ENCODE assay signal across 19 cellular contexts in genomic region chr19:33902802-33903488, GRCh38.
"Had no signal": no experiment of that assay in that cellular context is flagged by ENCODE, and none has a peak within 500 bp of the region (broad histone marks: within the 10 kb centered on the region; RNA-seq: fewer than 3 reads in every experiment).

No MANE protein-coding gene starts in this region.

- DNase-seq: activated effector memory CD4-positive, alpha-beta T cell treated with anti-CD3 and anti-CD28 coated beads, Interleukin-2, amount 50 U/mL, for 16 hours; activated T-cell treated with anti-CD3 and anti-CD28 coated beads, Interleukin-2, amount 50 U/mL, for 1 hour; amniotic stem cell; endodermal cell; foreskin fibroblast; head of caudate nucleus; nephron progenitor cell; sigmoid colon; stimulated activated CD4-positive, alpha-beta T cell treated with anti-CD3 and anti-CD28 coated beads, Interleukin-2, amount 100 ng/mL, for 48 hours; stimulated activated naive CD4-positive, alpha-beta T cell treated with Interleukin-2 at 50 U/mL for 16 hours; trophoblast cell had no signal

- ATAC-seq: activated CD4-positive, CD25-positive, alpha-beta regulatory T cell treated with anti-CD3 and anti-CD28 coated beads, Interleukin-2, amount 50 U/mL, for 24 hours; activated naive CD4-positive, alpha-beta T cell treated with anti-CD3 and anti-CD28 coated beads, Interleukin-2, amount 50 U/mL, for 72 hours; left lobe of liver had no signal

- H3K4me3 ChIP-seq: esophagus muscularis mucosa, sigmoid colon had no signal

- H3K36me3 ChIP-seq: esophagus muscularis mucosa, sigmoid colon had no signal

- H3K4me1 Mint-ChIP-seq: memory B cell had no signal

- H3K27ac Mint-ChIP-seq: activated naive CD4-positive, alpha-beta T cell treated with anti-CD3 and anti-CD28 coated beads, Interleukin-2, amount 50 U/mL, for 72 hours; brain; dendritic cell treated with granulocyte-macrophage colony-stimulating factor and Interleukin-4, amounts not matched to agents 40 ng/mL and 50 ng/mL, for 4 days; endodermal cell; memory B cell; nephron progenitor cell; T-helper 1 cell treated with Interleukin-12 subunit alpha and Interleukin-12 subunit beta and Interleukin-4 antibody, amounts not matched to agents 30 μg/mL and 1 μg/mL, for 36 hours had no signal

- H3K4me3 Mint-ChIP-seq: dendritic cell treated with granulocyte-macrophage colony-stimulating factor and Interleukin-4, amounts not matched to agents 40 ng/mL and 50 ng/mL, for 4 days; memory B cell; nephron progenitor cell; T-helper 1 cell treated with Interleukin-12 subunit alpha and Interleukin-12 subunit beta and Interleukin-4 antibody, amounts not matched to agents 30 μg/mL and 1 μg/mL, for 36 hours had no signal

- H3K36me3 Mint-ChIP-seq: brain had no signal

- H3K27ac ChIP-seq: esophagus muscularis mucosa, sigmoid colon had no signal
